9 cellular contexts compared by ENCODE assay signal in the genomic region with DNA sequence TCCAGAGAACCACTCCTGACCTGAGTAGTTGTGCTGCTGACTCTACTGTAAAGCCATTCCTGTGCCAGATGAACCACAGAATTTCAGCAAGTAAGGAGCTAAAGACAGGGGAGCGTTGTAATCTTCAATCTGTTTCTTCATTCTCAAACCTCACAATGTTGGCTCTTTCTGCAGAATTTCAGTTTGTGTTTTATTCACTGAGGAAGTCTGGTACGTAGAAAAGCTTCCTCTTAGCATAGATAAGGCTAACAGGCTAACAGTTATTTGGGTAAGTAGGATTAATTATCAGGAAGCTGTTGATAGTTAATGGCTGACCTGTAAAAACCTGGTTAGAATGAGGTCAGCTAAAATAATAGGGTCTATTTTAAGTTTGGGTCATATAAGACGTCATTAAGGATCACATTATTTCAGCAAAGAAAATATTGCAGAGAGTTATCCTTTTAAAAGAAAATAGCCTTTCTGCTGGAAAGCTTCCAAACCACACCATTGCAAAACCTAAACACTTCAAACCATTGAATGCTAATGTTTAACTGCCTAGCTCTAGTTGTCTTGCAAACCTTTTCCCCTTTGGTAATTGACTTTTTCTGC. TPM values are rescaled to one million over a fixed set of nuclear protein-coding genes. Genes with fewer than 3 reads are reported as not detected.
DNase-seq lines count a peak whose midpoint lies in the region; ATAC-seq and TF ChIP-seq lines count a peak whose summit lies in the region.
"Had no signal": no experiment of that assay in that cellular context is flagged by ENCODE, and none has a peak within 500 bp of the region (broad histone marks: within the 10 kb centered on the region; RNA-seq: fewer than 3 reads in every experiment).

No MANE protein-coding gene starts in this region.

- no peak for TF ChIP-seq RAD21 in SK-N-SH (IDR thresholded peaks at IDR 0.05; ENCODE audit: low read length)

- no peak overlapping the region for H3K4me3 Mint-ChIP-seq in activated CD4-positive, alpha-beta T cell treated with anti-CD3 and anti-CD28 coated beads, Interleukin-2, amount 10 ng/mL, durations not matched to agents 24 days and 14 days
- H3K4me3 Mint-ChIP-seq: memory B cell had no signal

- peaks cover 11% of the 10 kb centered on the region for H3F3A ChIP-seq in SK-N-SH (replicated peaks; ENCODE audit: insufficient read depth)

- no peaks in the 10 kb centered on the region for H4K20me1 ChIP-seq in SK-N-SH (ENCODE audit: insufficient read depth)

- no peak overlapping the region for H3K27ac Mint-ChIP-seq in activated CD4-positive, alpha-beta T cell treated with anti-CD3 and anti-CD28 coated beads, Interleukin-2, amount 10 ng/mL, durations not matched to agents 24 days and 14 days
- H3K27ac Mint-ChIP-seq: memory B cell had no signal

- peak overlapping the region; percentile 43 to 70; a peak in 3 of 4 replicates for H3K27ac ChIP-seq in SK-N-SH (ENCODE audit: low read depth in 2 of 2, low read length in 1 of 2)
- no peak overlapping the region for H3K27ac ChIP-seq in suprapubic skin

- H3K4me1 ChIP-seq in SK-N-SH (ENCODE audit: control insufficient read depth in 1 of 2, insufficient read depth in 2 of 2, low read depth in 1 of 2, low read length in 1 of 2) (peaks cover 23 to 34% of the 10 kb centered on the region in 2 experiments), suprapubic skin (peaks cover 30% of the 10 kb centered on the region)

- no peak overlapping the region; the same call in 1 of the 2 replicates for H2AFZ ChIP-seq in SK-N-SH (ENCODE audit: low read depth)

- no peak overlapping the region for H3K9ac ChIP-seq in SK-N-SH

- 53% methylated on average over 3 of the region's 3 CpGs for WGBS in SK-N-SH (ENCODE audit: low lambda C conversion rate)
- WGBS in suprapubic skin: 45% methylated on average over 3 of the region's 3 CpGs

- POLR2A ChIA-PET in SK-N-SH (lab: Yijun Ruan, JAX): no interaction called here

- H3K9me3 ChIP-seq in SK-N-SH (no peaks in the 10 kb centered on the region), suprapubic skin (no peaks in the 10 kb centered on the region)

- ATAC-seq in HG03097 (IDR thresholded peaks at IDR 0.05; ENCODE audit: low FRiP score, unreplicated experiment): peak; percentile 72

- H3K79me2 ChIP-seq in SK-N-SH (ENCODE audit: insufficient read depth): no peaks in the 10 kb centered on the region

- CTCF ChIA-PET in SK-N-SH (lab: Yijun Ruan, JAX): interaction anchor here (1.0 to 1.1 kb wide), 2 partner anchors 13 to 414 kb away, joined by 3 to 5 read pairs; no protein-coding TSS in a partner anchor

- H3K36me3 ChIP-seq in SK-N-SH (replicated peaks in 1 of 2; ENCODE audit: control insufficient read depth in 1 of 2, insufficient read depth in 2 of 2, low read length in 1 of 2) (no peaks in the 10 kb centered on the region), kidney epithelial cell (ENCODE audit: control insufficient read depth, insufficient read depth, low read length) (no peaks in the 10 kb centered on the region), suprapubic skin (no peaks in the 10 kb centered on the region)

- H3K27me3 ChIP-seq in SK-N-SH (ENCODE audit: insufficient read depth) (no peaks in the 10 kb centered on the region), kidney epithelial cell (ENCODE audit: control insufficient read depth, insufficient read depth, low read length) (no peaks in the 10 kb centered on the region), suprapubic skin (no peaks in the 10 kb centered on the region)

- TF ChIP-seq POLR2A in suprapubic skin (IDR thresholded peaks at IDR 0.05): no peak

- H3K9me2 ChIP-seq in SK-N-SH: no peaks in the 10 kb centered on the region

- no peak for TF ChIP-seq CTCF in SK-N-SH (IDR thresholded peaks at IDR 0.05)
- TF ChIP-seq CTCF in kidney epithelial cell (IDR thresholded peaks at IDR 0.05; ENCODE audit: insufficient read depth, low read length, poor library complexity, severe bottlenecking): no peak
- no peak for TF ChIP-seq CTCF in suprapubic skin (IDR thresholded peaks at IDR 0.05)

- peaks cover 20% of the 10 kb centered on the region for H3K27me3 Mint-ChIP-seq in activated CD4-positive, alpha-beta T cell treated with anti-CD3 and anti-CD28 coated beads, Interleukin-2, amount 10 ng/mL, durations not matched to agents 24 days and 14 days

- no peak overlapping the region for H3K4me3 ChIP-seq in SK-N-SH (ENCODE audit: low read depth in 2 of 2, low read length in 1 of 2)
- no peak overlapping the region for H3K4me3 ChIP-seq in kidney epithelial cell (ENCODE audit: low read depth, low read length)
- H3K4me3 ChIP-seq in suprapubic skin: no peak overlapping the region

- intact Hi-C loops in posterior cingulate gyrus (cut with DNase I): no loop called here
- intact Hi-C loops in activated CD4-positive, alpha-beta T cell treated with anti-CD3 and anti-CD28 coated beads, Interleukin-2, amount 10 ng/mL, durations not matched to agents 24 days and 14 days (cut with micrococcal nuclease): no loop called here

- no peak for TF ChIP-seq EP300 in SK-N-SH (IDR thresholded peaks at IDR 0.05; ENCODE audit: borderline replicate concordance in 1 of 2, low read depth in 1 of 2, low read length in 1 of 2)
- no peak for TF ChIP-seq EP300 in suprapubic skin (IDR thresholded peaks at IDR 0.05)

- H3K36me3 Mint-ChIP-seq in activated CD4-positive, alpha-beta T cell treated with anti-CD3 and anti-CD28 coated beads, Interleukin-2, amount 10 ng/mL, durations not matched to agents 24 days and 14 days (ENCODE audit: low read depth): no peaks in the 10 kb centered on the region
- H3K36me3 Mint-ChIP-seq: memory B cell had no signal

- peak; percentile 98 for DNase-seq in GF-D8 (lab: John Stamatoyannopoulos, UW)
- no peak for DNase-seq in SK-N-SH
- peak; percentile 83 for DNase-seq in kidney epithelial cell (ENCODE audit: low read depth)
- DNase-seq in suprapubic skin (ENCODE audit: low spot score in 2 of 2): no peak
- DNase-seq in posterior cingulate gyrus: no peak
- no peak for DNase-seq in activated effector memory CD4-positive, alpha-beta T cell treated with anti-CD3 and anti-CD28 coated beads, Interleukin-2, amount 50 U/mL, for 16 hours
- no peak for DNase-seq in activated CD4-positive, alpha-beta T cell treated with anti-CD3 and anti-CD28 coated beads, Interleukin-2, amount 10 ng/mL, durations not matched to agents 24 days and 14 days

- H3K4me1 Mint-ChIP-seq in activated CD4-positive, alpha-beta T cell treated with anti-CD3 and anti-CD28 coated beads, Interleukin-2, amount 10 ng/mL, durations not matched to agents 24 days and 14 days: no peaks in the 10 kb centered on the region
- H3K4me1 Mint-ChIP-seq: memory B cell had no signal

- no peaks in the 10 kb centered on the region for H3K9me3 Mint-ChIP-seq in activated CD4-positive, alpha-beta T cell treated with anti-CD3 and anti-CD28 coated beads, Interleukin-2, amount 10 ng/mL, durations not matched to agents 24 days and 14 days

- peak overlapping the region; percentile 24; the same call in 1 of the 2 replicates for H3K4me2 ChIP-seq in SK-N-SH

TF ChIP-seq in SK-N-SH, 30 proteins besides CTCF, POLR2A, EP300 and RAD21:
- TF ChIP-seq TCF12 (IDR thresholded peaks at IDR 0.05): peak; percentile 23; the same call in 1 of the 2 replicates
- TF ChIP-seq, protein P1, sequence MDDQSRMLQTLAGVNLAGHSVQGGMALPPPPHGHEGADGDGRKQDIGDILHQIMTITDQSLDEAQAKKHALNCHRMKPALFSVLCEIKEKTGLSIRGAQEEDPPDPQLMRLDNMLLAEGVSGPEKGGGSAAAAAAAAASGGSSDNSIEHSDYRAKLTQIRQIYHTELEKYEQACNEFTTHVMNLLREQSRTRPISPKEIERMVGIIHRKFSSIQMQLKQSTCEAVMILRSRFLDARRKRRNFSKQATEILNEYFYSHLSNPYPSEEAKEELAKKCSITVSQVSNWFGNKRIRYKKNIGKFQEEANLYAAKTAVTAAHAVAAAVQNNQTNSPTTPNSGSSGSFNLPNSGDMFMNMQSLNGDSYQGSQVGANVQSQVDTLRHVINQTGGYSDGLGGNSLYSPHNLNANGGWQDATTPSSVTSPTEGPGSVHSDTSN (IDR thresholded peaks at IDR 0.05): no peak
- peak; percentile 67 for TF ChIP-seq NFIC (IDR thresholded peaks at IDR 0.05; ENCODE audit: borderline replicate concordance)
- 0 out of 2 replicates have a peak, but pooled peaks have one; percentile 19 for TF ChIP-seq RXRA (IDR thresholded peaks at IDR 0.05; ENCODE audit: borderline replicate concordance, low read depth)
- no peak for TF ChIP-seq SIN3A (IDR thresholded peaks at IDR 0.05; ENCODE audit: borderline replicate concordance, low read depth, low read length)
- TF ChIP-seq FOXJ3 (CRISPR knock-in tag; IDR thresholded peaks at IDR 0.05): no peak
- TF ChIP-seq, protein P2, sequence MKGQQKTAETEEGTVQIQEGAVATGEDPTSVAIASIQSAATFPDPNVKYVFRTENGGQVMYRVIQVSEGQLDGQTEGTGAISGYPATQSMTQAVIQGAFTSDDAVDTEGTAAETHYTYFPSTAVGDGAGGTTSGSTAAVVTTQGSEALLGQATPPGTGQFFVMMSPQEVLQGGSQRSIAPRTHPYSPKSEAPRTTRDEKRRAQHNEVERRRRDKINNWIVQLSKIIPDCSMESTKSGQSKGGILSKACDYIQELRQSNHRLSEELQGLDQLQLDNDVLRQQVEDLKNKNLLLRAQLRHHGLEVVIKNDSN (IDR thresholded peaks at IDR 0.05; ENCODE audit: borderline replicate concordance, low read depth): no peak
- no peak for TF ChIP-seq POLR2AphosphoS5 (IDR thresholded peaks at IDR 0.05; ENCODE audit: low read depth, low read length)
- no peak for TF ChIP-seq JUND (IDR thresholded peaks at IDR 0.05)
- TF ChIP-seq TAF1 (IDR thresholded peaks at IDR 0.05; ENCODE audit: borderline replicate concordance, low read depth, low read length): no peak
- no peak for TF ChIP-seq TEAD4 (IDR thresholded peaks at IDR 0.05; ENCODE audit: borderline replicate concordance, insufficient read depth)

RNA-seq across cellular contexts. Expression of a gene that starts 14.1 kb away (rescaled TPM):
- 4.9 and 5.0 TPM in 2 replicates for polyA plus RNA-seq in SK-N-SH (2012; rRNA removed)
- 3.7 and 4.5 TPM in 2 replicates for polyA plus RNA-seq in SK-N-SH (2012; cell fraction: cytosol; rRNA removed)
- 9.2 and 13.9 TPM in 2 replicates for polyA plus RNA-seq in SK-N-SH (2012; cell fraction: nucleus; rRNA removed)
- 4.3 and 4.6 TPM in 2 replicates for total RNA-seq in kidney epithelial cell
- 10 to 100 TPM; 19.1 to 36.4 (median 26.9) TPM for total RNA-seq in suprapubic skin
- total RNA-seq in activated CD4-positive, alpha-beta T cell treated with anti-CD3 and anti-CD28 coated beads, Interleukin-2, amount 10 ng/mL, durations not matched to agents 24 days and 14 days: 0.30 and 0.90 TPM in 2 replicates

Comparison
In these comparisons a context has a peak if more than half of its experiments do, and no peak if none do; other contexts are left out.
1. DNase-seq: peak in GF-D8 (single experiment) and kidney epithelial cell (single experiment); none in SK-N-SH (single experiment), suprapubic skin (0 of 2), posterior cingulate gyrus (0 of 10), activated effector memory CD4-positive, alpha-beta T cell treated with anti-CD3 and anti-CD28 coated beads, Interleukin-2, amount 50 U/mL, for 16 hours (single experiment) and activated CD4-positive, alpha-beta T cell treated with anti-CD3 and anti-CD28 coated beads, Interleukin-2, amount 10 ng/mL, durations not matched to agents 24 days and 14 days (single experiment).